19 cellular contexts compared by ENCODE assay signal in the genomic region with DNA sequence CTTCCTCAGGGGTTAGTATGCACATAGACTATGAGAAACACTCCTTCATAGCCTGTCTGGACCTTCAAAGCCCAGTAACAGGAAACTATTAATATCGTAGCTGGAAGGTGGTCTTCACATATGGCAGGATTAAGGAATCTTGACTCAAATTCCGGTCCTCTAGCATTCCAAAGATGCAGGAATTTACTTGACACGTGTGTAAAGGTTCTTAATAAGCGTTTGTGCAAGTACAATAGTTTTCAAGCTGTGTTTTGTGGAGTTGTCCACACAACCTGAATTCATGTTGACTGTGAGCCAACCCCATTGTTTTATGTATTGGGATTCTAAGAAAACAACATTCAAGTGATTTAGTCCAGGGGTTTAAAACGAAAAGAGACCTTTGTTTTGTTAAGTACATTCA.
"Had no signal": no experiment of that assay in that cellular context is flagged by ENCODE, and none has a peak within 500 bp of the region (broad histone marks: within the 10 kb centered on the region; RNA-seq: fewer than 3 reads in every experiment).

No MANE protein-coding gene starts in this region.

- ATAC-seq: activated CD4-positive, alpha-beta T cell treated with anti-CD3 and anti-CD28 coated beads for 36 hours; body of pancreas; left lung had no signal

- H3K27ac ChIP-seq: adrenal gland, body of pancreas, esophagus squamous epithelium, left lung, SJCRH30, tibial nerve, VCaP had no signal

- H3K9me3 Mint-ChIP-seq: nephron progenitor cell; stimulated activated naive CD8-positive, alpha-beta T cell treated with anti-CD3 and anti-CD28 coated beads, Interleukin-15, Interleukin-2, amounts not matched to agents 100 ng/mL and 50 ng/mL, for 24 hours had no signal

- DNase-seq: activated CD4-positive, alpha-beta T cell treated with anti-CD3 and anti-CD28 coated beads for 36 hours; activated CD8-positive, alpha-beta memory T cell treated with anti-CD3 and anti-CD28 coated beads for 24 hours; activated naive CD4-positive, alpha-beta T cell treated with Interleukin-2 at 50 U/mL for 16 hours; adrenal gland; body of pancreas; esophagus squamous epithelium; foreskin fibroblast; left lung; mesenchymal stem cell; nephron progenitor cell; SJCRH30; stimulated activated CD4-positive, alpha-beta T cell treated with anti-CD3 and anti-CD28 coated beads, Interleukin-4, amount 100 ng/mL, for 1 hour; SW 1271; T-helper 9 cell had no signal

- H3K4me3 Mint-ChIP-seq: activated CD4-positive, alpha-beta T cell treated with anti-CD3 and anti-CD28 coated beads for 36 hours; nephron progenitor cell; stimulated activated naive CD8-positive, alpha-beta T cell treated with anti-CD3 and anti-CD28 coated beads, Interleukin-15, Interleukin-2, amounts not matched to agents 100 ng/mL and 50 ng/mL, for 24 hours had no signal

- H3K27me3 ChIP-seq: body of pancreas, SJCRH30 had no signal

- H3K4me1 ChIP-seq: adrenal gland, body of pancreas, SJCRH30 had no signal

- H3K4me3 ChIP-seq: adrenal gland, body of pancreas, esophagus squamous epithelium, left lung, SJCRH30, tibial nerve had no signal

- H3K9me3 ChIP-seq: adrenal gland, body of pancreas, esophagus squamous epithelium, left lung, SJCRH30, tibial nerve had no signal

- H3K27ac Mint-ChIP-seq: activated CD4-positive, alpha-beta T cell treated with anti-CD3 and anti-CD28 coated beads for 36 hours; nephron progenitor cell; stimulated activated naive CD8-positive, alpha-beta T cell treated with anti-CD3 and anti-CD28 coated beads, Interleukin-15, Interleukin-2, amounts not matched to agents 100 ng/mL and 50 ng/mL, for 24 hours had no signal

- H3K4me1 Mint-ChIP-seq: activated CD4-positive, alpha-beta T cell treated with anti-CD3 and anti-CD28 coated beads for 36 hours had no signal

- H3K27me3 Mint-ChIP-seq: stimulated activated naive CD8-positive, alpha-beta T cell treated with anti-CD3 and anti-CD28 coated beads, Interleukin-15, Interleukin-2, amounts not matched to agents 100 ng/mL and 50 ng/mL, for 24 hours had no signal

- FAIRE-seq: endometrium, keratinocyte had no signal
